Comparison of ENCODE assay signal across 8 cellular contexts in genomic region chr10:15433850-15434537, GRCh38.
DNase-seq lines count a peak whose midpoint lies in the region; ATAC-seq and TF ChIP-seq lines count a peak whose summit lies in the region.

No MANE protein-coding gene starts in this region.

- no peak overlapping the region for H2BK20ac ChIP-seq in H9 (ENCODE audit: low read depth, low read length, poor library complexity, severe bottlenecking)

- H2BK120ac ChIP-seq in H9 (ENCODE audit: low read depth, low read length, poor library complexity, severe bottlenecking), result no peak overlapping the region

- no peaks in the 10 kb centered on the region for H3K79me1 ChIP-seq in H9 (ENCODE audit: insufficient read depth, low read depth, low read length, poor library complexity, severe bottlenecking)

- peaks cover 3 to 5% of the 10 kb centered on the region in 2 experiments; a peak in 2 of 4 replicates for H3K4me1 Mint-ChIP-seq in H9

- H3K23ac ChIP-seq in H9 (ENCODE audit: insufficient read length, low read depth, low read length), result no peak overlapping the region

- no peaks in the 10 kb centered on the region for H4K20me1 ChIP-seq in H9 (ENCODE audit: control insufficient read depth, insufficient read depth, insufficient read length)

- no peak overlapping the region for H3K4ac ChIP-seq in H9 (ENCODE audit: low read depth, low read length)

- H3K56ac ChIP-seq in H9 (ENCODE audit: insufficient read length, low read depth, low read length), result no peak overlapping the region

- no peak overlapping the region for H3K14ac ChIP-seq in H9 (ENCODE audit: insufficient read depth, low read length)

- no peak for TF ChIP-seq POLR2A in erythroblast (IDR thresholded peaks at IDR 0.05; ENCODE audit: low read length)
- no peak for TF ChIP-seq POLR2A in uterus (IDR thresholded peaks at IDR 0.05)

- H2AK5ac ChIP-seq in H9 (ENCODE audit: insufficient read length, low read length), result no peak overlapping the region

- DNase-seq in DMS53 treated with DMSO at 0.1 percent for 48 hours (lab: John Stamatoyannopoulos, UW; ENCODE audit: unreplicated experiment) (peak; percentile 43), H9 (no peak), NCI-H1694 treated with DMSO at 0.1 percent for 48 hours (lab: John Stamatoyannopoulos, UW) (peak; percentile 53), WERI-Rb-1 (no peak), erythroblast (lab: John Stamatoyannopoulos, UW) (peak; percentile 78 to 84), mucosa of gallbladder (ENCODE audit: low spot score) (peak; percentile 40), uterus (peak in 1 of 2 donors; percentile 59)

- H3K4me1 ChIP-seq in H9 (ENCODE audit: insufficient read depth, low read length), result no peaks in the 10 kb centered on the region
- H3K4me1 ChIP-seq in uterus, result no peaks in the 10 kb centered on the region

- H4K8ac ChIP-seq in H9 (replicated peaks; ENCODE audit: insufficient read length, low read depth, low read length), result no peak overlapping the region

- H3K4me3 ChIP-seq in WERI-Rb-1 (ENCODE audit: low read depth, low read length) (peak overlapping the region; percentile 40), uterus (peak overlapping the region; percentile 22 to 27)

- H3K9ac ChIP-seq in H9 (ENCODE audit: extremely low read depth, insufficient read length, low read length), result no peak overlapping the region

- 100% methylated on average over 4 of the region's 9 CpGs for WGBS in H9 (ENCODE audit: extremely low coverage, insufficient read length, low lambda C conversion rate)

- no peaks in the 10 kb centered on the region for H3K23me2 ChIP-seq in H9 (ENCODE audit: insufficient read length, low read depth, low read length, poor library complexity, severe bottlenecking)

- no peak overlapping the region for H2BK12ac ChIP-seq in H9 (ENCODE audit: insufficient read length, low read depth, low read length)

- H3K36me3 ChIP-seq in WERI-Rb-1, result no peaks in the 10 kb centered on the region
- H3K36me3 ChIP-seq in uterus, result no peaks in the 10 kb centered on the region

- peak overlapping the region; percentile 61 for H3K4me2 ChIP-seq in H9 (ENCODE audit: insufficient read depth, insufficient read length, low read length)

- no peaks in the 10 kb centered on the region for H3K36me3 Mint-ChIP-seq in H9 (ENCODE audit: insufficient read depth in 1 of 3, low read depth in 3 of 3)

- peaks cover 34% of the 10 kb centered on the region for H3K27me3 Mint-ChIP-seq in H9 (ENCODE audit: low read depth)

- no peak overlapping the region for H2BK5ac ChIP-seq in H9 (ENCODE audit: insufficient read length, low read length)

- no peak overlapping the region for H3T11ph ChIP-seq in H9 (ENCODE audit: low read length)

- no peak overlapping the region for H4K91ac ChIP-seq in H9 (ENCODE audit: insufficient read length, low read depth, low read length)

- H3K9me3 ChIP-seq in H9 (ENCODE audit: control insufficient read depth, low read depth, low read length) (no peaks in the 10 kb centered on the region), WERI-Rb-1 (ENCODE audit: severe bottlenecking) (no peaks in the 10 kb centered on the region), uterus (no peaks in the 10 kb centered on the region)

- ATAC-seq in GM21825 (IDR thresholded peaks at IDR 0.05; ENCODE audit: unreplicated experiment), result no peak

- no peak overlapping the region; a peak in 1 of 7 replicates for H3K27ac Mint-ChIP-seq in H9

- no peak overlapping the region for H4K5ac ChIP-seq in H9 (ENCODE audit: insufficient read length, low read depth, low read length)

- no peak overlapping the region for H2AFZ ChIP-seq in H9 (ENCODE audit: low read length)

- H3K4me3 Mint-ChIP-seq in H9, result peak overlapping the region; percentile 54 to 71

- H3K79me2 ChIP-seq in H9 (ENCODE audit: insufficient read depth, low read length), result no peaks in the 10 kb centered on the region

- intact Hi-C loops in uterus (cut with DNase I; ENCODE audit: low total_unique reads), result loop anchor here (5.0 to 10.0 kb wide), 2 partner anchors 293 to 391 kb away; no protein-coding TSS in a partner anchor

- H3K27ac ChIP-seq in H9 (ENCODE audit: insufficient read length, low read depth, low read length) (no peak overlapping the region), WERI-Rb-1 (no peak overlapping the region), uterus (peak overlapping the region in 1 of 2 donors; percentile 32)

- TF ChIP-seq CTCF in H9 (conservative IDR thresholded peaks at IDR 0.05) (peak; percentile 84), WERI-Rb-1 (IDR thresholded peaks at IDR 0.05; ENCODE audit: low read depth, low read length) (peak; percentile 9; the same call in 1 of the 2 replicates), uterus (IDR thresholded peaks at IDR 0.05) (peak; percentile 70 to 75 (median 74))

- no peak overlapping the region for H2BK15ac ChIP-seq in H9 (ENCODE audit: low read depth, low read length)

- H3K18ac ChIP-seq in H9 (ENCODE audit: insufficient read length, low read depth, low read length), result no peak overlapping the region

- H3K27me3 ChIP-seq in H9 (ENCODE audit: insufficient read depth, low read length) (no peaks in the 10 kb centered on the region), WERI-Rb-1 (ENCODE audit: insufficient read depth, low read depth, severe bottlenecking) (no peaks in the 10 kb centered on the region), uterus (no peaks in the 10 kb centered on the region)

- no peaks in the 10 kb centered on the region for H3K9me3 Mint-ChIP-seq in H9

Comparison
In these comparisons a context has a peak if more than half of its experiments do, and no peak if none do; other contexts are left out.
1. DNase-seq: peak in DMS53 treated with DMSO at 0.1 percent for 48 hours (single experiment), NCI-H1694 treated with DMSO at 0.1 percent for 48 hours (single experiment), erythroblast (2 of 2) and mucosa of gallbladder (single experiment); none in H9 (single experiment) and WERI-Rb-1 (single experiment).
2. CTCF ChIP-seq: peak in every context shown above with its lines; median percentile 84 in H9; 74 in uterus; 9 in WERI-Rb-1.